Comparison of ENCODE assay signal across 15 cellular contexts in genomic region chr9:88567870-88568269, GRCh38. TPM values are rescaled to one million over a fixed set of nuclear protein-coding genes. Genes with fewer than 3 reads are reported as not detected.
DNase-seq lines count a peak whose midpoint lies in the region; ATAC-seq and FAIRE-seq lines count a peak whose summit lies in the region.
"Had no signal": no experiment of that assay in that cellular context is flagged by ENCODE, and none has a peak within 500 bp of the region (broad histone marks: within the 10 kb centered on the region; RNA-seq: fewer than 3 reads in every experiment).

No MANE protein-coding gene starts in this region.

- no peak overlapping the region for H3K4me3 Mint-ChIP-seq in activated CD4-positive, alpha-beta T cell treated with anti-CD3 and anti-CD28 coated beads for 36 hours
- no peak overlapping the region for H3K4me3 Mint-ChIP-seq in T-helper 2 cell treated with Interferon-gamma antibody and Interleukin-4, amounts not matched to agents 5 μg/mL and 100 μg/mL, for 36 hours
- H3K4me3 Mint-ChIP-seq: mesothelial cell of epicardium had no signal

- peaks cover 2% of the 10 kb centered on the region for H3K4me1 Mint-ChIP-seq in activated CD4-positive, alpha-beta T cell treated with anti-CD3 and anti-CD28 coated beads for 36 hours
- H3K4me1 Mint-ChIP-seq in T-helper 2 cell treated with Interferon-gamma antibody and Interleukin-4, amounts not matched to agents 5 μg/mL and 100 μg/mL, for 36 hours (ENCODE audit: low read depth), result no peaks in the 10 kb centered on the region
- H3K4me1 Mint-ChIP-seq: CD8-positive, alpha-beta memory T cell; mesothelial cell of epicardium had no signal

- peak; percentile 80 for ATAC-seq in activated CD4-positive, alpha-beta T cell treated with anti-CD3 and anti-CD28 coated beads for 36 hours
- peak; percentile 88 for ATAC-seq in GM19023 (IDR thresholded peaks at IDR 0.05; ENCODE audit: unreplicated experiment)
- peak; percentile 88 for ATAC-seq in HG02623 (IDR thresholded peaks at IDR 0.05; ENCODE audit: unreplicated experiment)

- H3K27me3 Mint-ChIP-seq in activated CD4-positive, alpha-beta T cell treated with anti-CD3 and anti-CD28 coated beads for 36 hours, result peaks cover 2% of the 10 kb centered on the region
- no peaks in the 10 kb centered on the region for H3K27me3 Mint-ChIP-seq in T-helper 2 cell treated with Interferon-gamma antibody and Interleukin-4, amounts not matched to agents 5 μg/mL and 100 μg/mL, for 36 hours (ENCODE audit: low read depth)

- no peaks in the 10 kb centered on the region for H3K9me3 Mint-ChIP-seq in activated CD4-positive, alpha-beta T cell treated with anti-CD3 and anti-CD28 coated beads for 36 hours (ENCODE audit: low read depth)
- H3K9me3 Mint-ChIP-seq in T-helper 2 cell treated with Interferon-gamma antibody and Interleukin-4, amounts not matched to agents 5 μg/mL and 100 μg/mL, for 36 hours, result no peaks in the 10 kb centered on the region
- H3K9me3 Mint-ChIP-seq: CD8-positive, alpha-beta memory T cell; mesothelial cell of epicardium had no signal

- H3K27ac Mint-ChIP-seq in activated CD4-positive, alpha-beta T cell treated with anti-CD3 and anti-CD28 coated beads for 36 hours, result no peak overlapping the region
- no peak overlapping the region for H3K27ac Mint-ChIP-seq in T-helper 2 cell treated with Interferon-gamma antibody and Interleukin-4, amounts not matched to agents 5 μg/mL and 100 μg/mL, for 36 hours
- H3K27ac Mint-ChIP-seq: CD8-positive, alpha-beta memory T cell; mesothelial cell of epicardium had no signal

- peak; percentile 58 for DNase-seq in activated CD4-positive, alpha-beta T cell treated with anti-CD3 and anti-CD28 coated beads for 36 hours
- DNase-seq in activated CD4-positive, alpha-beta T cell treated with anti-CD3 and anti-CD28 coated beads for 1 hour, result no peak
- peak; percentile 7 for DNase-seq in T-helper 2 cell treated with Interferon-gamma antibody and Interleukin-4, amounts not matched to agents 5 μg/mL and 100 μg/mL, for 36 hours (ENCODE audit: low spot score)
- DNase-seq in NCI-H1092 (lab: John Stamatoyannopoulos, UW) (no peak), GM19239 (ENCODE audit: insufficient read length, low spot score) (no peak), SW 1271 (lab: John Stamatoyannopoulos, UW) (no peak)
- DNase-seq: CD8-positive, alpha-beta memory T cell; NCI-H1048; occipital lobe; SJCRH30 had no signal

- POLR2A ChIA-PET in activated CD4-positive, alpha-beta T cell treated with anti-CD3 and anti-CD28 coated beads for 36 hours (lab: Charles Lee), result no interaction called here

- CTCF ChIA-PET in activated CD4-positive, alpha-beta T cell treated with anti-CD3 and anti-CD28 coated beads for 36 hours (lab: Charles Lee), result no interaction called here

- intact Hi-C loops in activated CD4-positive, alpha-beta T cell treated with anti-CD3 and anti-CD28 coated beads for 36 hours (cut with DNase I, micrococcal nuclease), result no loop called here

- H3K36me3 Mint-ChIP-seq in activated CD4-positive, alpha-beta T cell treated with anti-CD3 and anti-CD28 coated beads for 36 hours (ENCODE audit: low read depth), result no peaks in the 10 kb centered on the region
- H3K36me3 Mint-ChIP-seq in T-helper 2 cell treated with Interferon-gamma antibody and Interleukin-4, amounts not matched to agents 5 μg/mL and 100 μg/mL, for 36 hours (ENCODE audit: low read depth), result no peaks in the 10 kb centered on the region
- H3K36me3 Mint-ChIP-seq: CD8-positive, alpha-beta memory T cell; mesothelial cell of epicardium had no signal

- no peak for FAIRE-seq in GM19239 (lab: Jason Lieb, UNC)
- FAIRE-seq: GM18507, islet of Langerhans had no signal

RNA-seq across cellular contexts. Expression of gene NXNL2, which starts 32.9 kb away (rescaled TPM):
- not detected for total RNA-seq in activated CD4-positive, alpha-beta T cell treated with anti-CD3 and anti-CD28 coated beads for 36 hours
- total RNA-seq: CD8-positive, alpha-beta memory T cell; SJCRH30 had no signal

Comparison
In these comparisons a context has a peak if more than half of its experiments do, and no peak if none do; other contexts are left out.
1. DNase-seq: peak in activated CD4-positive, alpha-beta T cell treated with anti-CD3 and anti-CD28 coated beads for 36 hours (single experiment) and T-helper 2 cell treated with Interferon-gamma antibody and Interleukin-4, amounts not matched to agents 5 μg/mL and 100 μg/mL, for 36 hours (single experiment); none in activated CD4-positive, alpha-beta T cell treated with anti-CD3 and anti-CD28 coated beads for 1 hour (single experiment), NCI-H1092 (single experiment), GM19239 (single experiment) and SW 1271 (0 of 2).
2. Peak in every context shown above with its lines, with median percentiles within 50 percentile points of each other: ATAC-seq.